33 cellular contexts compared by ENCODE assay signal in the genomic region with DNA sequence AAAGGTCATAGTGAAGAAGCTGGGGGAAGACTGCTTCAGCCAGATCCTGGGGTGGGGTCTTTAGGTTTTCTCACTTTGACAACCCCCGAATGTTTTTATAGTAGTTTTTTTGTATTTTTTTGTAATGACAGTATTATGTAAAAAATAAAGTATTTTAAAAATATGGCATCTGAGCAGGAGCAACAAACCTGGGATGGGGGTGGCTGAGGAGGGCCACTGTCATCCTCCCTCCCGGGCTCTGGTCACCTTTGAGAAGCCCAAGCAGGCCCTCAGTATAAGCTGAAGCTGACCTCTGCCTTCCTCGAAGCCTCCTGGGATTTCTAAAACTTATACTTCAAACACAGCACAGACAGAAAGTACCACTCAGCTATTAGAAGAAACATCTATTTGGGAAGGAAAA. TPM values are rescaled to one million over a fixed set of nuclear protein-coding genes. Genes with fewer than 3 reads are reported as not detected.
DNase-seq lines count a peak whose midpoint lies in the region; ATAC-seq lines count a peak whose summit lies in the region.
"Had no signal": no experiment of that assay in that cellular context is flagged by ENCODE, and none has a peak within 500 bp of the region (broad histone marks: within the 10 kb centered on the region; RNA-seq: fewer than 3 reads in every experiment).

No MANE protein-coding gene starts in this region.

- no peak overlapping the region for H3K4me3 Mint-ChIP-seq in stimulated activated naive CD8-positive, alpha-beta T cell treated with anti-CD3 and anti-CD28 coated beads, Interleukin-15, Interleukin-2, amounts not matched to agents 100 ng/mL and 50 ng/mL, for 24 hours
- H3K4me3 Mint-ChIP-seq in T-cell = no peak overlapping the region
- H3K4me3 Mint-ChIP-seq: activated naive CD4-positive, alpha-beta T cell treated with anti-CD3 and anti-CD28 coated beads, Interleukin-2, amount 10 ng/mL, durations not matched to agents 7 days and 5 days; activated T-cell treated with anti-CD3 and anti-CD28 coated beads, Interleukin-2, amount 50 U/mL, for 4 hours; memory B cell; naive B cell had no signal

- no peaks in the 10 kb centered on the region for H3K9me3 ChIP-seq in duodenal mucosa (ENCODE audit: control insufficient read depth in 1 of 2, low read length in 2 of 2)
- H3K9me3 ChIP-seq: BLaER1, Peyer's patch, upper lobe of left lung had no signal

- ATAC-seq in stimulated activated naive CD8-positive, alpha-beta T cell treated with anti-CD3 and anti-CD28 coated beads, Interleukin-15, Interleukin-2, amounts not matched to agents 100 U/mL and 50 U/mL, for 24 hours = no peak
- no peak for ATAC-seq in T-cell (replicated peaks in 1 of 4)
- ATAC-seq: activated T-cell treated with anti-CD3 and anti-CD28 coated beads, Interleukin-2, amount 50 U/mL, for 4 hours; left cardiac atrium had no signal

- peaks cover 15% of the 10 kb centered on the region for H3K36me3 Mint-ChIP-seq in stimulated activated naive CD8-positive, alpha-beta T cell treated with anti-CD3 and anti-CD28 coated beads, Interleukin-15, Interleukin-2, amounts not matched to agents 100 ng/mL and 50 ng/mL, for 24 hours (ENCODE audit: low read depth)
- peaks cover 11% of the 10 kb centered on the region for H3K36me3 Mint-ChIP-seq in T-cell
- H3K36me3 Mint-ChIP-seq: activated naive CD4-positive, alpha-beta T cell treated with anti-CD3 and anti-CD28 coated beads, Interleukin-2, amount 10 ng/mL, durations not matched to agents 7 days and 5 days; memory B cell had no signal

- no peaks in the 10 kb centered on the region for H3K27me3 Mint-ChIP-seq in stimulated activated naive CD8-positive, alpha-beta T cell treated with anti-CD3 and anti-CD28 coated beads, Interleukin-15, Interleukin-2, amounts not matched to agents 100 ng/mL and 50 ng/mL, for 24 hours
- no peaks in the 10 kb centered on the region for H3K27me3 Mint-ChIP-seq in T-cell
- H3K27me3 Mint-ChIP-seq: activated naive CD4-positive, alpha-beta T cell treated with anti-CD3 and anti-CD28 coated beads, Interleukin-2, amount 10 ng/mL, durations not matched to agents 7 days and 5 days; memory B cell; naive B cell had no signal

- POLR2A ChIA-PET in T-cell (lab: Charles Lee) = no interaction called here

- H3K36me3 ChIP-seq in duodenal mucosa (ENCODE audit: control insufficient read depth in 1 of 2, insufficient read depth in 2 of 2, low read length in 2 of 2) (peaks cover 0 to 2% of the 10 kb centered on the region in 2 donors), rectal smooth muscle tissue (ENCODE audit: control insufficient read depth, insufficient read depth, low read length) (peaks cover 8% of the 10 kb centered on the region)
- H3K36me3 ChIP-seq: Peyer's patch had no signal

- no peak overlapping the region for H3K4me3 ChIP-seq in duodenal mucosa (ENCODE audit: low read depth in 1 of 2, low read length in 2 of 2)
- no peak overlapping the region for H3K4me3 ChIP-seq in rectal smooth muscle tissue (ENCODE audit: low read length)
- H3K4me3 ChIP-seq: BLaER1, K562, Peyer's patch, upper lobe of left lung had no signal

- H3K4me1 ChIP-seq in duodenal mucosa (ENCODE audit: control insufficient read depth in 1 of 2, insufficient read depth in 2 of 2, low read length in 2 of 2) (peaks cover 19 to 35% of the 10 kb centered on the region in 2 donors), rectal smooth muscle tissue (ENCODE audit: control insufficient read depth, insufficient read depth, low read length) (peaks cover 33% of the 10 kb centered on the region)

- H3K27me3 ChIP-seq in duodenal mucosa (ENCODE audit: control insufficient read depth in 1 of 2, insufficient read depth in 2 of 2, low read length in 2 of 2) (no peaks in the 10 kb centered on the region), rectal smooth muscle tissue (ENCODE audit: control insufficient read depth, insufficient read depth, low read length) (no peaks in the 10 kb centered on the region)
- H3K27me3 ChIP-seq: BLaER1, Peyer's patch, upper lobe of left lung had no signal

- H3K27ac ChIP-seq in duodenal mucosa (ENCODE audit: low read depth, low read length) (peak overlapping the region; percentile 45), rectal smooth muscle tissue (ENCODE audit: low read depth, low read length) (peak overlapping the region; percentile 16)
- H3K27ac ChIP-seq: BLaER1 had no signal

- no peak for DNase-seq in stimulated activated naive CD8-positive, alpha-beta T cell treated with anti-CD3 and anti-CD28 coated beads, Interleukin-15, Interleukin-2, amounts not matched to agents 100 U/mL and 50 U/mL, for 24 hours
- DNase-seq in T-cell (no peak), occipital lobe (lab: John Stamatoyannopoulos, UW) (no peak), NCI-H1417 (lab: John Stamatoyannopoulos, UW) (no peak)
- DNase-seq in stimulated activated CD4-positive, alpha-beta T cell treated with anti-CD3 and anti-CD28 coated beads, Interleukin-4, amount 100 ng/mL, for 1 hour = no peak
- DNase-seq: activated naive CD4-positive, alpha-beta T cell treated with anti-CD3 and anti-CD28 coated beads, Interleukin-2, amount 10 ng/mL, durations not matched to agents 7 days and 5 days; activated T-cell treated with anti-CD3 and anti-CD28 coated beads, Interleukin-2, amount 50 U/mL, for 4 hours; aorta; central memory CD4-positive, alpha-beta T cell; COR-L47; DMS79 treated with DMSO at 0.1 percent for 48 hours; left cardiac atrium; MM.1S; naive B cell; NCI-H146; NCI-H2171 treated with DMSO at 0.1 percent for 48 hours; NCI-H526; Peyer's patch; retina; stimulated activated CD4-positive, alpha-beta T cell treated with anti-CD3 and anti-CD28 coated beads, Interleukin-12 subunit alpha, Interleukin-12 subunit beta, amount 100 ng/mL, for 4 hours; substantia nigra; upper lobe of left lung had no signal

- peaks cover 58% of the 10 kb centered on the region for H3K4me1 Mint-ChIP-seq in stimulated activated naive CD8-positive, alpha-beta T cell treated with anti-CD3 and anti-CD28 coated beads, Interleukin-15, Interleukin-2, amounts not matched to agents 100 ng/mL and 50 ng/mL, for 24 hours (ENCODE audit: low read depth)
- peaks cover 0 to 9% (median 6%) of the 10 kb centered on the region in 3 donors for H3K4me1 Mint-ChIP-seq in T-cell
- H3K4me1 Mint-ChIP-seq: memory B cell had no signal

- CTCF ChIA-PET in T-cell (lab: Charles Lee) = interaction anchor here in 1 of 2 donors (0.7 kb wide), 1 partner anchor 106 kb away, joined by 9 read pairs; no protein-coding TSS in a partner anchor

- H3K9me3 Mint-ChIP-seq in stimulated activated naive CD8-positive, alpha-beta T cell treated with anti-CD3 and anti-CD28 coated beads, Interleukin-15, Interleukin-2, amounts not matched to agents 100 ng/mL and 50 ng/mL, for 24 hours = no peaks in the 10 kb centered on the region
- no peaks in the 10 kb centered on the region for H3K9me3 Mint-ChIP-seq in T-cell
- H3K9me3 Mint-ChIP-seq: activated naive CD4-positive, alpha-beta T cell treated with anti-CD3 and anti-CD28 coated beads, Interleukin-2, amount 10 ng/mL, durations not matched to agents 7 days and 5 days; activated T-cell treated with anti-CD3 and anti-CD28 coated beads, Interleukin-2, amount 50 U/mL, for 4 hours; memory B cell; naive B cell had no signal

- H3K9ac ChIP-seq in duodenal mucosa (ENCODE audit: low read depth in 1 of 2, low read length in 2 of 2) (no peak overlapping the region), rectal smooth muscle tissue (ENCODE audit: low read length) (no peak overlapping the region)
- H3K9ac ChIP-seq: BLaER1 had no signal

- H3K27ac Mint-ChIP-seq in stimulated activated naive CD8-positive, alpha-beta T cell treated with anti-CD3 and anti-CD28 coated beads, Interleukin-15, Interleukin-2, amounts not matched to agents 100 ng/mL and 50 ng/mL, for 24 hours = peak overlapping the region; percentile 70
- no peak overlapping the region for H3K27ac Mint-ChIP-seq in T-cell
- H3K27ac Mint-ChIP-seq: activated naive CD4-positive, alpha-beta T cell treated with anti-CD3 and anti-CD28 coated beads, Interleukin-2, amount 10 ng/mL, durations not matched to agents 7 days and 5 days; memory B cell had no signal

RNA-seq across cellular contexts. Expression of a gene that starts 8.7 kb away (rescaled TPM):
- total RNA-seq in T-cell (1 to 10 TPM; 1.3 to 2.4 (median 1.7) TPM), occipital lobe (47.9 TPM)

RNA-seq across cellular contexts. Expression of a gene that starts 40.2 kb away (rescaled TPM):
- total RNA-seq in T-cell (not detected), occipital lobe (25.6 TPM)
- total RNA-seq: activated CD8-positive, alpha-beta memory T cell treated with anti-CD3 and anti-CD28 coated beads for 36 hours; dermis microvascular lymphatic vessel endothelial cell; HT-29; K562; osteocyte; T-helper 1 cell treated with Interleukin-12 subunit alpha and Interleukin-12 subunit beta and Interleukin-4 antibody, amounts not matched to agents 30 ng/mL and 1 ng/mL, for 36 hours had no signal

Comparison
In these comparisons a context has a peak if more than half of its experiments do, and no peak if none do; other contexts are left out.
1. RNA of a gene that starts 8.7 kb away (total RNA-seq): 47.9 TPM in occipital lobe (single experiment); 1.3 to 2.4 TPM in T-cell; every median in the first group is over 10 times any median in the second.
2. RNA of a gene that starts 40.2 kb away (total RNA-seq): 25.6 TPM in occipital lobe (single experiment); not detected in T-cell; every median in the first group is over 10 times any median in the second.